Comparison of ENCODE assay signal across 8 cellular contexts in the genomic region with DNA sequence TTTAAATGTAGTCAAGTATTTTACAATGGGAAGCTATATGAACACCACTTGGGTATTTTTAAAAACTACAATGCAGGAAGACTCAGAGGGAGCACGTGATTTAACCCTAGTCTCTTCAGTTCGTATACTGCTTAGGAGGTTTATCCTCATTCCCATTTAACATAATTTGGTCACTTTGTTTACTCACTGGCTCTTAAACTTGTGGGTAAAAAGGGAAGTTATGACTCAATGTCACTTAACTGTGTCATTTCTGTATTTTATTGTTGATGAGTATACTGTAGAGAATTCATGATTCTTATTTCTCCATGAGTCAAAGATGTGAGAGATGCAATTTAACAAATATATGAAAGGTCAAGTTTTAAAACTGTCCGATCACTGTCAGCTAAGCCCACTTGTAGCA. TPM values are rescaled to one million over a fixed set of nuclear protein-coding genes. Genes with fewer than 3 reads are reported as not detected.
A peak's percentile ranks its signal among the peaks of the same experiment; 100 is the strongest.
DNase-seq lines count a peak whose midpoint lies in the region; ATAC-seq and TF ChIP-seq lines count a peak whose summit lies in the region.

No MANE protein-coding gene starts in this region.

- H3K4me1 Mint-ChIP-seq in immature natural killer cell = peaks cover 8 to 25% of the 10 kb centered on the region in 2 donors

- no peaks in the 10 kb centered on the region for H3K9me3 ChIP-seq in mucosa of descending colon

- H3K36me3 Mint-ChIP-seq in immature natural killer cell = peaks cover 12 to 18% (median 13%) of the 10 kb centered on the region in 3 donors

- H3K36me3 ChIP-seq in mucosa of descending colon (ENCODE audit: low read depth) = no peaks in the 10 kb centered on the region

- no peak overlapping the region for H3K4me3 ChIP-seq in mucosa of descending colon

- no peaks in the 10 kb centered on the region for H3K27me3 Mint-ChIP-seq in immature natural killer cell (ENCODE audit: low read depth in 3 of 3)

- H3K27ac Mint-ChIP-seq in immature natural killer cell = peak overlapping the region in 3 of 6 donors; percentile 14 to 25 (median 24)

- TF ChIP-seq CTCF in GM10266 (IDR thresholded peaks at IDR 0.05; ENCODE audit: control insufficient read depth, insufficient read depth, low read depth, missing control alignments) (no peak), mucosa of descending colon (IDR thresholded peaks at IDR 0.05) (no peak)

- no peaks in the 10 kb centered on the region for H3K4me1 ChIP-seq in mucosa of descending colon (ENCODE audit: low read depth)

- H3K9me3 Mint-ChIP-seq in immature natural killer cell = no peaks in the 10 kb centered on the region

- intact Hi-C loops in mucosa of descending colon (cut with DNase I, micrococcal nuclease) = no loop called here

- ATAC-seq in HG02884 (IDR thresholded peaks at IDR 0.05; ENCODE audit: unreplicated experiment) (peak; percentile 79), mucosa of descending colon (peak; percentile 86), GM21576 (IDR thresholded peaks at IDR 0.05; ENCODE audit: unreplicated experiment) (no peak)

- H3K4me3 Mint-ChIP-seq in immature natural killer cell = no peak overlapping the region

- DNase-seq in GM10266 (ENCODE audit: extremely low spot score) = peak; percentile 17
- peak; percentile 53 for DNase-seq in SW480 (ENCODE audit: low spot score)
- DNase-seq in mucosa of descending colon = no peak
- DNase-seq in NCI-H82 treated with DMSO at 0.1 percent for 48 hours (lab: John Stamatoyannopoulos, UW; ENCODE audit: unreplicated experiment) = no peak
- no peak for DNase-seq in DMS 273 treated with DMSO at 0.1 percent for 48 hours (lab: John Stamatoyannopoulos, UW)
- no peak for DNase-seq in immature natural killer cell

RNA-seq across cellular contexts. Expression of gene SLC66A3, which starts 48.2 kb away (rescaled TPM):
- total RNA-seq in mucosa of descending colon = 10 to 100 TPM in 2 of 3 donors, 1 to 10 TPM in 1; 9.4 to 14.2 (median 12.1) TPM
- 100 to 1,000 TPM in 1 of 3 donors, 10 to 100 TPM in 2; 78.8 to 191 (median 88.2) TPM for polyA plus RNA-seq in immature natural killer cell

Comparison
In these comparisons a context has a peak if more than half of its experiments do, and no peak if none do; other contexts are left out.
1. DNase-seq: peak in GM10266 (single experiment) and SW480 (single experiment); none in mucosa of descending colon (0 of 3), NCI-H82 treated with DMSO at 0.1 percent for 48 hours (single experiment), DMS 273 treated with DMSO at 0.1 percent for 48 hours (single experiment) and immature natural killer cell (0 of 3).